In genomic region chr18:51621103-51621969, GRCh38 we compare ENCODE assay signal across 8 cellular contexts.
DNase-seq lines count a peak whose midpoint lies in the region; ATAC-seq, FAIRE-seq and TF ChIP-seq lines count a peak whose summit lies in the region.

No MANE protein-coding gene starts in this region.

- no peak overlapping the region for H2AFZ ChIP-seq in astrocyte (ENCODE audit: low read depth, low read length)

- intact Hi-C loops in aorta (cut with DNase I): no loop called here

- WGBS in aorta, 2 donors: 16 to 30% methylated on average over 16 of the region's 16 CpGs

- peaks cover 2% of the 10 kb centered on the region for H3K9me3 Mint-ChIP-seq in astrocyte (ENCODE audit: unreplicated experiment)

- H3K4me3 ChIP-seq in astrocyte (ENCODE audit: insufficient read depth, low read depth, low read length): no peak overlapping the region
- H3K4me3 ChIP-seq in iPS-15b (ENCODE audit: low read depth, low read length): peak overlapping the region; percentile 19
- no peak overlapping the region for H3K4me3 ChIP-seq in aorta (ENCODE audit: low read length in 2 of 2)

- H3K36me3 ChIP-seq in astrocyte (ENCODE audit: insufficient read depth, low read length): no peaks in the 10 kb centered on the region
- no peaks in the 10 kb centered on the region for H3K36me3 ChIP-seq in iPS-15b (ENCODE audit: control insufficient read depth, insufficient read depth, low read length)
- no peaks in the 10 kb centered on the region for H3K36me3 ChIP-seq in aorta (ENCODE audit: control insufficient read depth in 1 of 2, insufficient read depth in 2 of 2, low read length in 1 of 2)

- H3K27ac Mint-ChIP-seq in astrocyte (ENCODE audit: unreplicated experiment): no peak overlapping the region

- no peaks in the 10 kb centered on the region for H4K20me1 ChIP-seq in astrocyte (ENCODE audit: insufficient read depth, low read length)

- H3K9ac ChIP-seq in astrocyte (ENCODE audit: low read length) (no peak overlapping the region), iPS-15b (ENCODE audit: low read depth, low read length) (no peak overlapping the region)

- H3K4me1 Mint-ChIP-seq in astrocyte (ENCODE audit: low read depth, unreplicated experiment): peaks cover 18% of the 10 kb centered on the region

- H3K36me3 Mint-ChIP-seq in astrocyte (ENCODE audit: low read depth, unreplicated experiment): no peaks in the 10 kb centered on the region

- DNase-seq in GDM1 (lab: John Stamatoyannopoulos, UW) (peak; percentile 2), NCI-H524 treated with DMSO at 0.1 percent for 48 hours (lab: John Stamatoyannopoulos, UW) (peak; percentile 81), astrocyte (ENCODE audit: low read depth) (peak; percentile 22), aorta (no peak)
- DNase-seq in stimulated activated CD8-positive, alpha-beta memory T cell treated with anti-CD3 and anti-CD28 coated beads, Interleukin-4, amount 100 ng/mL, for 48 hours: peak; percentile 67

- H3K27me3 Mint-ChIP-seq in astrocyte (ENCODE audit: low read depth, unreplicated experiment): peaks cover 6% of the 10 kb centered on the region

- no peaks in the 10 kb centered on the region for H3K79me2 ChIP-seq in astrocyte (ENCODE audit: insufficient read depth, low read length)

- TF ChIP-seq CTCF in 22Rv1 (IDR thresholded peaks at IDR 0.05) (peak; percentile 92), astrocyte (IDR thresholded peaks at IDR 0.05; ENCODE audit: insufficient read depth, low read depth, low read length) (peak; percentile 85)

- peak overlapping the region; percentile 42 for H3K4me3 Mint-ChIP-seq in astrocyte (ENCODE audit: unreplicated experiment)

- no peak for FAIRE-seq in astrocyte (lab: Jason Lieb, UNC)

- H3K4me2 ChIP-seq in astrocyte (ENCODE audit: low read length): peak overlapping the region; percentile 53

- H3K9me3 ChIP-seq in astrocyte (ENCODE audit: insufficient read depth, low read depth, low read length) (no peaks in the 10 kb centered on the region), iPS-15b (ENCODE audit: control insufficient read depth, insufficient read depth, low read length) (no peaks in the 10 kb centered on the region), aorta (ENCODE audit: control insufficient read depth, low read length) (no peaks in the 10 kb centered on the region)

- ATAC-seq in HG03095 (IDR thresholded peaks at IDR 0.05; ENCODE audit: unreplicated experiment) (peak; percentile 59), aorta (ENCODE audit: low FRiP score) (no peak)

- peaks cover 7% of the 10 kb centered on the region for H3K4me1 ChIP-seq in astrocyte (ENCODE audit: insufficient read depth, low read length)
- peaks cover 8% of the 10 kb centered on the region for H3K4me1 ChIP-seq in iPS-15b (ENCODE audit: control insufficient read depth, insufficient read depth, low read length)
- H3K4me1 ChIP-seq in aorta (ENCODE audit: control insufficient read depth in 1 of 2, insufficient read depth in 2 of 2, low read length in 2 of 2): no peaks in the 10 kb centered on the region

- peaks cover 2% of the 10 kb centered on the region for H3K27me3 ChIP-seq in astrocyte (ENCODE audit: insufficient read depth, low read length)
- H3K27me3 ChIP-seq in iPS-15b (ENCODE audit: control insufficient read depth, insufficient read depth, low read length): peaks cover 19% of the 10 kb centered on the region
- no peaks in the 10 kb centered on the region for H3K27me3 ChIP-seq in aorta (ENCODE audit: control insufficient read depth in 1 of 2, insufficient read depth in 2 of 2, low read length in 1 of 2)

- H3K27ac ChIP-seq in 22Rv1: no peak overlapping the region
- no peak overlapping the region for H3K27ac ChIP-seq in astrocyte (ENCODE audit: low read depth, low read length)
- H3K27ac ChIP-seq in aorta (ENCODE audit: low read depth in 1 of 2, low read length in 2 of 2): no peak overlapping the region

Comparison
In these comparisons a context has a peak if more than half of its experiments do, and no peak if none do; other contexts are left out.
1. DNase-seq: peak in GDM1 (single experiment), NCI-H524 treated with DMSO at 0.1 percent for 48 hours (single experiment), astrocyte (single experiment) and stimulated activated CD8-positive, alpha-beta memory T cell treated with anti-CD3 and anti-CD28 coated beads, Interleukin-4, amount 100 ng/mL, for 48 hours (single experiment); none in aorta (0 of 2).